2 cellular contexts compared by ENCODE assay signal in the genomic region with DNA sequence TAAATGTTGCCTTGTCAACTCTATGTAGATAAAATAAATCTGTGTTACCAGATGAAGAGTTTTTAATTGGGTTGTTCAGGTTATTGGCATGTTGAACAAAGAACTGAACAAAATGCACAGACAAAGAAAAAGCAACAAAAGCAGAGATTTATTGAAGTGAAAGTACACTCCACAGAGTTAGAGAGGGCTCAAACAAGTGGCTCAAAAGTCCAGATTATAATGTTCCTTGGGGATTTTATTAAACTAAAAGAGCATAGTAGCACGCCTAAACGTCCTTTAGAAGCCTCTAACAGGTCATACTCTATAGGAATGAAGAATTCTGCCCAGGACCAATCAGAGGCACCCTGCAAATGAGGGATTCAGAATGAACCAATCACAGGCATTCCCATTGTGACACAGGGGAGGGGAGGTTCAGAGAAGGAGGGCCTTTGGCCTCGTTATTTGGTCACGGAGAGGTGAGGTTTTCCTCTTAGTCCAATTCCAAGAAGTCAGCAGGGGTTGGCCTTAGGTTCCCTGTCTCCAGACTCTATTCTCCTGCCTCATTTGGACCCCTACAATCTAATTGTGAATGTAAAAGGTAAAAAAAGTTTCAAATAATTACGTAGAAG.
TF ChIP-seq lines count a peak whose summit lies in the region.

No MANE protein-coding gene starts in this region.

TF ChIP-seq in A549, 52 proteins besides CTCF, POLR2A, EP300 and RAD21:
- TF ChIP-seq MAZ (IDR thresholded peaks at IDR 0.05; ENCODE audit: borderline replicate concordance, low read depth, low read length) = no peak
- no peak for TF ChIP-seq GATA3 (IDR thresholded peaks at IDR 0.05; ENCODE audit: borderline replicate concordance)
- TF ChIP-seq JUN (IDR thresholded peaks at IDR 0.05) = no peak
- TF ChIP-seq, protein P1, sequence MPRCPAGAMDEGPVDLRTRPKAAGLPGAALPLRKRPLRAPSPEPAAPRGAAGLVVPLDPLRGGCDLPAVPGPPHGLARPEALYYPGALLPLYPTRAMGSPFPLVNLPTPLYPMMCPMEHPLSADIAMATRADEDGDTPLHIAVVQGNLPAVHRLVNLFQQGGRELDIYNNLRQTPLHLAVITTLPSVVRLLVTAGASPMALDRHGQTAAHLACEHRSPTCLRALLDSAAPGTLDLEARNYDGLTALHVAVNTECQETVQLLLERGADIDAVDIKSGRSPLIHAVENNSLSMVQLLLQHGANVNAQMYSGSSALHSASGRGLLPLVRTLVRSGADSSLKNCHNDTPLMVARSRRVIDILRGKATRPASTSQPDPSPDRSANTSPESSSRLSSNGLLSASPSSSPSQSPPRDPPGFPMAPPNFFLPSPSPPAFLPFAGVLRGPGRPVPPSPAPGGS (IDR thresholded peaks at IDR 0.05) = no peak
- TF ChIP-seq JUNB (IDR thresholded peaks at IDR 0.05) = no peak
- TF ChIP-seq, protein P2, sequence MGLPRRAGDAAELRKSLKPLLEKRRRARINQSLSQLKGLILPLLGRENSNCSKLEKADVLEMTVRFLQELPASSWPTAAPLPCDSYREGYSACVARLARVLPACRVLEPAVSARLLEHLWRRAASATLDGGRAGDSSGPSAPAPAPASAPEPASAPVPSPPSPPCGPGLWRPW (IDR thresholded peaks at IDR 0.05) = no peak

TF ChIP-seq in WTC11, 78 proteins besides CTCF, POLR2A, EP300 and RAD21:
- TF ChIP-seq NFYB (CRISPR knock-in tag; conservative IDR thresholded peaks at IDR 0.05; ENCODE audit: low read depth) (0 out of 2 replicates have a peak, but pooled peaks have one; percentile 13), SP1 (CRISPR knock-in tag; conservative IDR thresholded peaks at IDR 0.05) (no peak)
